8 cellular contexts compared by ENCODE assay signal in genomic region chr5:134113908-134114875, GRCh38. TPM values are rescaled to one million over a fixed set of nuclear protein-coding genes. Genes with fewer than 3 reads are reported as not detected.
DNase-seq lines count a peak whose midpoint lies in the region; ATAC-seq and TF ChIP-seq lines count a peak whose summit lies in the region.

TSS of gene TCF7 (plus strand) at chr5:134114681. CDS start at chr5:134114907, 226 bp downstream.

- H3K4me1 ChIP-seq in OCI-LY1 (ENCODE audit: insufficient read depth, low read length, severe bottlenecking), result peaks cover 6% of the 10 kb centered on the region

- no peaks in the 10 kb centered on the region for H3K36me3 ChIP-seq in OCI-LY1 (ENCODE audit: insufficient read depth, low read length)

- H2AFZ ChIP-seq in OCI-LY1 (ENCODE audit: low read length), result no peak within 1 kb of the TSS

- H3F3A ChIP-seq in OCI-LY1 (ENCODE audit: insufficient read depth, low read length), result no peaks in the 10 kb centered on the region

- H3K9ac ChIP-seq in OCI-LY1 (ENCODE audit: low read length), result peak within 1 kb of the TSS; percentile 53

- peak within 1 kb of the TSS; percentile 92 for H3K4me2 ChIP-seq in OCI-LY1 (ENCODE audit: low read length)

- H3K9me3 ChIP-seq in OCI-LY1 (ENCODE audit: low read length), result no peaks in the 10 kb centered on the region

- no peaks in the 10 kb centered on the region for H3K9me2 ChIP-seq in OCI-LY1 (ENCODE audit: low read depth, low read length)

- no peaks in the 10 kb centered on the region for H3K79me2 ChIP-seq in OCI-LY1 (ENCODE audit: insufficient read depth, low read length)

- H4K20me1 ChIP-seq in OCI-LY1 (ENCODE audit: insufficient read depth, low read length), result no peaks in the 10 kb centered on the region

- H3K27me3 ChIP-seq in OCI-LY1 (ENCODE audit: insufficient read depth, low read length), result no peaks in the 10 kb centered on the region

- peak within 1 kb of the TSS; percentile 66 for H3K4me3 ChIP-seq in OCI-LY1 (ENCODE audit: low read depth, low read length, poor library complexity, severe bottlenecking)

- no peak for TF ChIP-seq CTCF in OCI-LY1 (IDR thresholded peaks at IDR 0.05; ENCODE audit: low read length)

- ATAC-seq in GM19438 (IDR thresholded peaks at IDR 0.05; ENCODE audit: low read depth, unreplicated experiment), result peak; percentile 84
- ATAC-seq in HG03460 (IDR thresholded peaks at IDR 0.05; ENCODE audit: unreplicated experiment), result peak; percentile 74
- peak; percentile 92 for ATAC-seq in esophagus mucosa

- no peak within 1 kb of the TSS for H3K27ac ChIP-seq in OCI-LY1 (ENCODE audit: low read depth, low read length, poor library complexity, severe bottlenecking)

- DNase-seq in COLO668 (lab: John Stamatoyannopoulos, UW; ENCODE audit: unreplicated experiment) (peak; percentile 68), mucosa of gallbladder (ENCODE audit: low spot score) (peak; percentile 60)
- DNase-seq in activated T-cell treated with anti-CD3 and anti-CD28 coated beads, Interleukin-2, amount 50 U/mL, for 1 hour, result peak; percentile 86
- peak; percentile 81 to 95 (median 86) for DNase-seq in stimulated activated naive CD4-positive, alpha-beta T cell (lab: John Stamatoyannopoulos, UW)

RNA-seq across cellular contexts. Expression of gene TCF7, which starts in this region (rescaled TPM):
- total RNA-seq in esophagus mucosa (4.6 TPM), mucosa of gallbladder (7.4 TPM)
